9 cellular contexts compared by ENCODE assay signal in the genomic region with DNA sequence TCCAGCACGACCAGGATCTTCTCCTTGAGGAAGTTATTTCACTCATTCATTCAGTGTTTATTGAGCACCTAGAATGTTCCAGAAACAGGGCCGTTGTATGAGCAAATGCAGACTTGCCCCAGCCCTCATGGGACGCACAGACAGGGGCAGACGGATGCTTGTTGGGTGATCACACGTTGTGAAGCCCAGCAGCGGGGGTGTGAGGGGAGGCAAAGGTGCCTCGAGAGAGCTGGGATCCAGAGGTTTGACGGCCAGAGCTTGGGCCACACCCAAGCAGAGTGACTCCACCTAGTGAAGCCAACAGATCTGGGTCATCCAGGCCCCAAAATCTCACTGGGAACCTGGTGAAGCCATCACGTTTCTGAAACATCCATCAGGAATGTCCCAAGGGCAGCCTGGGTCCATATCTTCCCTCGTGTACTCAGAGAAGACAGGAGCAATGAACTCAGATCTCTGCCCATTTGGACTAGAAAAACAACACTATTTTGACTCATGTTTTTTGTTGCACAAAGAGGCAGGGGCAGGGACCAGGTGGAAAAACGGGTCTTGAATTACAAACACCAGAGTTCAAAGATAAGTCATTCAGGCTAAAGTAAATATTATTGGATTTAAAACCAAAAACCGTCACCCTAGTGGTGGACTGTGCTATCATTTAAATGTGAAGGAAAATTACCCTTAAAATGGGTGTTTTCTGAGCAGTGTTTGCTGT. TPM values are rescaled to one million over a fixed set of nuclear protein-coding genes. Genes with fewer than 3 reads are reported as not detected.
DNase-seq lines count a peak whose midpoint lies in the region; ATAC-seq, FAIRE-seq and TF ChIP-seq lines count a peak whose summit lies in the region.
"Had no signal": no experiment of that assay in that cellular context is flagged by ENCODE, and none has a peak within 500 bp of the region (broad histone marks: within the 10 kb centered on the region; RNA-seq: fewer than 3 reads in every experiment).

No MANE protein-coding gene starts in this region.

- peak overlapping the region; percentile 46 for H3K27ac ChIP-seq in ACC112 (ENCODE audit: low read depth, low read length)
- no peak overlapping the region for H3K27ac ChIP-seq in GM12878 (ENCODE audit: control insufficient read depth, insufficient read depth)

- RAD21 ChIA-PET in GM12878 (lab: Charles Lee; ENCODE audit: unreplicated experiment): interaction anchor here (1.1 to 6.1 kb wide), 8 partner anchors 14 to 186 kb away, joined by 3 to 114 read pairs (median 9); no protein-coding TSS in a partner anchor

- TF ChIP-seq POLR2A in GM12878 (IDR thresholded peaks at IDR 0.05; ENCODE audit: low read depth, low read length): no peak

- 56% methylated on average over 12 of the region's 12 CpGs for WGBS in GM12878 (ENCODE audit: insufficient coverage, insufficient replicate concordance, low lambda C conversion rate, missing lambda C conversion rate)

- TF ChIP-seq EP300 in GM12878 (IDR thresholded peaks at IDR 0.05; ENCODE audit: borderline replicate concordance in 1 of 2, control insufficient read depth in 1 of 2, low read depth in 2 of 2, low read length in 2 of 2): no peak

- POLR2A ChIA-PET in GM12878 (lab: Charles Lee): interaction anchor here (0.6 to 1.1 kb wide), 3 partner anchors 74 to 231 kb away, joined by 3 to 4 read pairs (median 3); no protein-coding TSS in a partner anchor

- TF ChIP-seq CTCF in GM12878 (IDR thresholded peaks at IDR 0.05 in 2 of 3, conservative IDR thresholded peaks at IDR 0.05 in 1 of 3; ENCODE audit: control insufficient read depth in 2 of 3, extremely low read depth in 1 of 3, insufficient read depth in 1 of 3, low read depth in 3 of 3, low read length in 3 of 3): no peak
- no peak for TF ChIP-seq CTCF in mucosa of descending colon (IDR thresholded peaks at IDR 0.05)

- in situ Hi-C loops in GM12878 (cut with MboI): loop anchor here (5.0 to 10.0 kb wide), 2 partner anchors 71 to 159 kb away; no protein-coding TSS in a partner anchor

- H3K9ac ChIP-seq in GM12878 (ENCODE audit: control insufficient read depth, insufficient read depth, low read length): no peak overlapping the region

- no peak overlapping the region for H3K4me3 ChIP-seq in ACC112 (ENCODE audit: low read depth, low read length)
- H3K4me3 ChIP-seq in GM12878: no peak overlapping the region
- no peak overlapping the region for H3K4me3 ChIP-seq in mucosa of descending colon

- CTCF ChIA-PET in GM12878 (lab: Yijun Ruan, JAX): interaction anchor here (0.6 to 9.2 kb wide), 13 partner anchors 11 to 1231 kb away, joined by 3 to 209 read pairs (median 11); no protein-coding TSS in a partner anchor

- peak; percentile 42 for ATAC-seq in GM12878
- peak; percentile 18 for ATAC-seq in mucosa of descending colon
- ATAC-seq in GM19452 (IDR thresholded peaks at IDR 0.05; ENCODE audit: unreplicated experiment): no peak
- no peak for ATAC-seq in HG02588 (IDR thresholded peaks at IDR 0.05; ENCODE audit: unreplicated experiment)

- TF ChIP-seq RAD21 in GM12878 (IDR thresholded peaks at IDR 0.05; ENCODE audit: insufficient read depth, low read depth, low read length): no peak

- H4K20me1 ChIP-seq in GM12878 (ENCODE audit: control insufficient read depth, insufficient read depth): peaks cover 4% of the 10 kb centered on the region; the same call in 1 of the 2 replicates

- BruUV-seq in GM12878 (replicated peaks; lab: Mats Ljungman, UMichigan): TSS peak; percentile 17

- H3K36me3 ChIP-seq in ACC112 (ENCODE audit: insufficient read depth, low read length) (no peaks in the 10 kb centered on the region), GM12878 (ENCODE audit: control insufficient read depth in 2 of 2, insufficient read depth in 2 of 2, low read length in 1 of 2) (peaks cover 7 to 17% of the 10 kb centered on the region in 2 experiments; a peak in 3 of 4 replicates), mucosa of descending colon (ENCODE audit: low read depth) (no peaks in the 10 kb centered on the region)

- intact Hi-C loops in GM12878 (cut with micrococcal nuclease; ENCODE audit: unreplicated experiment) (loop anchor here (10.0 kb wide), 1 partner anchor 229 kb away; no protein-coding TSS in a partner anchor), mucosa of descending colon (cut with DNase I, micrococcal nuclease) (loop anchor here (10.0 kb wide), 1 partner anchor 159 kb away; no protein-coding TSS in a partner anchor)

- H2AFZ ChIP-seq in ACC112 (ENCODE audit: low read length, unreplicated experiment): peak overlapping the region; percentile 21
- H2AFZ ChIP-seq in GM12878 (ENCODE audit: control insufficient read depth, low read depth, low read length): no peak overlapping the region

- H3K79me2 ChIP-seq in ACC112 (ENCODE audit: control insufficient read depth, insufficient read depth, low read length, unreplicated experiment) (peaks cover 6% of the 10 kb centered on the region), GM12878 (ENCODE audit: control insufficient read depth, insufficient read depth, low read length) (peaks cover 14% of the 10 kb centered on the region)

- H3K27me3 ChIP-seq in ACC112 (ENCODE audit: insufficient read depth, low read length) (no peaks in the 10 kb centered on the region), GM12878 (replicated peaks in 1 of 2; ENCODE audit: control insufficient read depth in 2 of 2, insufficient read depth in 2 of 2, low read length in 1 of 2) (no peaks in the 10 kb centered on the region)

- SMC1A ChIA-PET in GM12878 (lab: Charles Lee; ENCODE audit: uncharacterized antibody, unreplicated experiment): interaction anchor here (0.6 to 7.6 kb wide), 5 partner anchors 12 to 271 kb away, joined by 3 to 151 read pairs (median 3); no protein-coding TSS in a partner anchor

- H3K4me1 ChIP-seq in ACC112 (ENCODE audit: control insufficient read depth, insufficient read depth, low read length, unreplicated experiment) (peaks cover 11% of the 10 kb centered on the region), GM12878 (ENCODE audit: control insufficient read depth, insufficient read depth, low read length) (no peaks in the 10 kb centered on the region), mucosa of descending colon (ENCODE audit: low read depth) (peaks cover 37% of the 10 kb centered on the region)

- peaks cover 5% of the 10 kb centered on the region; the same call in 2 of the 3 replicates for H3K9me3 ChIP-seq in GM12878 (replicated peaks; ENCODE audit: control insufficient read depth, insufficient read depth, low read length)
- no peaks in the 10 kb centered on the region for H3K9me3 ChIP-seq in mucosa of descending colon

- DNase-seq in HCEC 1CT (peak; percentile 32), GM12878 (ENCODE audit: low read depth, low spot score) (no peak), mucosa of descending colon (no peak), middle frontal gyrus (ENCODE audit: extremely low spot score, low spot score) (no peak), midbrain (lab: John Stamatoyannopoulos, UW) (no peak)
- DNase-seq: activated CD4-positive, CD25-positive, alpha-beta regulatory T cell had no signal

- no peak for FAIRE-seq in GM12878 (lab: Jason Lieb, UNC)

- H3K4me2 ChIP-seq in GM12878 (ENCODE audit: control insufficient read depth, insufficient read depth): no peak overlapping the region

TF ChIP-seq in GM12878, 131 proteins besides CTCF, POLR2A, EP300 and RAD21 (continues in another document):
- no peak for TF ChIP-seq BMI1 (IDR thresholded peaks at IDR 0.05; ENCODE audit: borderline replicate concordance)
- TF ChIP-seq KDM1A (IDR thresholded peaks at IDR 0.05; ENCODE audit: borderline replicate concordance): no peak
- TF ChIP-seq PAX5 (IDR thresholded peaks at IDR 0.05; ENCODE audit: borderline replicate concordance, low read depth, low read length): no peak
- TF ChIP-seq, protein P1, sequence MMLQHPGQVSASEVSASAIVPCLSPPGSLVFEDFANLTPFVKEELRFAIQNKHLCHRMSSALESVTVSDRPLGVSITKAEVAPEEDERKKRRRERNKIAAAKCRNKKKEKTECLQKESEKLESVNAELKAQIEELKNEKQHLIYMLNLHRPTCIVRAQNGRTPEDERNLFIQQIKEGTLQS (IDR thresholded peaks at IDR 0.05; ENCODE audit: borderline replicate concordance, extremely low read depth, low read depth, low read length): no peak
- TF ChIP-seq HDAC2 (IDR thresholded peaks at IDR 0.05): no peak
- TF ChIP-seq ZZZ3 (IDR thresholded peaks at IDR 0.05; ENCODE audit: control insufficient read depth, insufficient read length, low read depth): no peak
- no peak for TF ChIP-seq RELA (IDR thresholded peaks at IDR 0.05; ENCODE audit: borderline replicate concordance, partially characterized antibody)
- no peak for TF ChIP-seq SP1 (IDR thresholded peaks at IDR 0.05; ENCODE audit: low read depth, low read length)
- TF ChIP-seq FOXK2 (IDR thresholded peaks at IDR 0.05): no peak

RNA-seq across cellular contexts. Expression of a gene that starts 54.9 kb away (rescaled TPM):
- total RNA-seq in GM12878 (2013; cell fraction: nucleolus; rRNA removed): 8.0 and 9.1 TPM in 2 replicates
- total RNA-seq in GM12878 (2014; rRNA removed): 0.62 and 0.98 TPM in 2 replicates
- total RNA-seq in GM12878 (2014; rRNA removed; fragmentation: Illumina TruSeq; extraction: Trizol): 1.1 and 1.5 TPM in 2 replicates
- total RNA-seq in GM12878 (2021): 0.56 and 0.98 TPM in 2 replicates
- 6.7 TPM for polyA plus RNA-seq in GM12878 (2011; ENCODE audit: low read depth)
- 1.1 and 2.1 TPM in 2 replicates for polyA plus RNA-seq in GM12878 (2011; rRNA removed)
- 0.16 and 0.18 TPM in 2 replicates for polyA plus RNA-seq in GM12878 (2011; cell fraction: cytosol; rRNA removed)
- polyA plus RNA-seq in GM12878 (2011; cell fraction: nucleus; rRNA removed): 1.8 and 2.4 TPM in 2 replicates
- polyA plus RNA-seq in GM12878 (2012): 0.68 and 0.87 TPM in 2 replicates
- 0.87 and 1.3 TPM in 2 replicates for polyA plus RNA-seq in GM12878 (2014; fragmentation: Illumina TruSeq; extraction: Trizol)
- polyA plus RNA-seq in GM12878 (2014; fragmentation: Nextera tagmentation; extraction: Ambion mirVana): under 1 TPM; 0.14 to 0.20 TPM
- 0.55 and 1.4 TPM in 2 replicates for polyA plus RNA-seq in GM12878 (2014; rRNA removed)
- under 1 TPM in 1 of 2 experiments, not detected in 1; 0.24 TPM for polyA plus RNA-seq in GM12878 (2016; fragmentation: Nextera tagmentation; extraction: Ambion mirVana)
- polyA minus RNA-seq in GM12878 (2011; rRNA and poly(A)+ RNA removed): 0.93 and 1.5 TPM in 2 replicates
- 0.27 and 2.0 TPM in 2 replicates for polyA minus RNA-seq in GM12878 (2011; cell fraction: cytosol; rRNA and poly(A)+ RNA removed)
- polyA minus RNA-seq in GM12878 (2011; cell fraction: nucleus; rRNA and poly(A)+ RNA removed): 1.5 and 3.1 TPM in 2 replicates
- total RNA-seq in mucosa of descending colon: 1 to 10 TPM in 1 of 3 donors, under 1 TPM in 2; 0.07 to 1.1 (median 0.35) TPM

Comparison
In these comparisons a context has a peak if more than half of its experiments do, and no peak if none do; other contexts are left out.
1. ATAC-seq: peak in GM12878 (single experiment) and mucosa of descending colon (single experiment); none in GM19452 (single experiment) and HG02588 (single experiment).